Comparison of ENCODE assay signal across 17 cellular contexts in genomic region chr21:45049725-45050359, GRCh38. TPM values are rescaled to one million over a fixed set of nuclear protein-coding genes. Genes with fewer than 3 reads are reported as not detected.
DNase-seq lines count a peak whose midpoint lies in the region; ATAC-seq, FAIRE-seq and TF ChIP-seq lines count a peak whose summit lies in the region.
"Had no signal": no experiment of that assay in that cellular context is flagged by ENCODE, and none has a peak within 500 bp of the region (broad histone marks: within the 10 kb centered on the region; RNA-seq: fewer than 3 reads in every experiment).

No MANE protein-coding gene starts in this region.

- peaks cover 24% of the 10 kb centered on the region for H3K9me1 ChIP-seq in IMR-90 (ENCODE audit: insufficient read depth, low read length)

- peak overlapping the region; percentile 71 for H2AFZ ChIP-seq in IMR-90 (replicated peaks; ENCODE audit: low read length, poor library complexity)
- peak overlapping the region; percentile 12; the same call in 1 of the 2 replicates for H2AFZ ChIP-seq in H1 (ENCODE audit: low read length)

- H3K18ac ChIP-seq in IMR-90 (ENCODE audit: low read depth, low read length) (peak overlapping the region; percentile 96), H1 (ENCODE audit: extremely low read depth, low read length) (peak overlapping the region; percentile 34; the same call in 1 of the 2 replicates)

- peak overlapping the region; percentile 94 for H2AK9ac ChIP-seq in IMR-90 (replicated peaks; ENCODE audit: low read depth, low read length, poor library complexity)

- TF ChIP-seq EP300 in H1 (IDR thresholded peaks at IDR 0.05; ENCODE audit: borderline replicate concordance in 1 of 2, low read depth in 2 of 2, low read length in 2 of 2): no peak

- H3K4me1 ChIP-seq in IMR-90 (ENCODE audit: control insufficient read depth, insufficient read depth, low read length) (peaks cover 36% of the 10 kb centered on the region), H1 (replicated peaks in 1 of 4; ENCODE audit: control insufficient read depth in 3 of 4, insufficient read depth in 4 of 4, low read length in 3 of 4) (peaks cover 5 to 15% (median 12%) of the 10 kb centered on the region in 4 experiments), thyroid gland (peaks cover 0 to 10% of the 10 kb centered on the region in 2 donors)

- intact Hi-C loops in IMR-90 (cut with micrococcal nuclease): no loop called here
- intact Hi-C loops in thyroid gland (cut with DNase I): no loop called here

- peak overlapping the region; percentile 99 for H2BK20ac ChIP-seq in IMR-90 (ENCODE audit: low read depth, low read length)
- H2BK20ac ChIP-seq in H1 (ENCODE audit: low read length): no peak overlapping the region

- H3K27ac ChIP-seq in IMR-90 (ENCODE audit: insufficient read depth, low read length): peak overlapping the region; percentile 98
- H3K27ac ChIP-seq in H1 (ENCODE audit: low read depth, low read length): no peak overlapping the region
- no peak overlapping the region for H3K27ac ChIP-seq in thyroid gland
- H3K27ac ChIP-seq: BLaER1, dorsolateral prefrontal cortex, SK-N-MC had no signal

- H3K79me1 ChIP-seq in IMR-90 (ENCODE audit: low read depth in 1 of 2, low read length in 2 of 2) (peaks cover 12 to 23% of the 10 kb centered on the region in 2 experiments; a peak in 3 of 4 replicates), H1 (ENCODE audit: low read depth, low read length) (no peaks in the 10 kb centered on the region)

- WGBS in IMR-90 (ENCODE audit: extremely low coverage in 2 of 2, insufficient read length in 1 of 2), 2 experiments: 58% methylated on average over 7 of the region's 14 CpGs; no CpG with 5 or more reads in 1 of the 2 experiments
- WGBS in H1 (ENCODE audit: extremely low coverage in 1 of 2, insufficient coverage in 1 of 2, insufficient read length in 1 of 2, insufficient replicate concordance in 2 of 2, low coverage in 1 of 2, low lambda C conversion rate in 2 of 2, missing lambda C conversion rate in 1 of 2), 2 experiments: 85% methylated on average over 14 of the region's 14 CpGs; no CpG with 5 or more reads in 1 of the 2 experiments
- 46 to 48% methylated on average over 14 of the region's 14 CpGs for WGBS in thyroid gland, 2 donors

- ATAC-seq in IMR-90 (ENCODE audit: low read depth): no peak
- no peak for ATAC-seq in HG02798 (IDR thresholded peaks at IDR 0.05; ENCODE audit: poor library complexity, unreplicated experiment)
- ATAC-seq in HG02852 (IDR thresholded peaks at IDR 0.05; ENCODE audit: unreplicated experiment): no peak
- ATAC-seq: activated CD8-positive, alpha-beta T cell treated with anti-CD3 and anti-CD28 coated beads for 36 hours had no signal

- H3K23me2 ChIP-seq in H1 (ENCODE audit: low read depth, low read length): no peaks in the 10 kb centered on the region

- peak overlapping the region; percentile 93 for H3K14ac ChIP-seq in IMR-90 (replicated peaks; ENCODE audit: low read depth, low read length)
- no peak overlapping the region for H3K14ac ChIP-seq in H1 (ENCODE audit: insufficient read length)

- H3K9ac ChIP-seq in IMR-90 (ENCODE audit: low read depth, low read length): peak overlapping the region; percentile 68
- H3K9ac ChIP-seq in H1 (replicated peaks in 1 of 4; ENCODE audit: extremely low read depth in 1 of 4, low read depth in 3 of 4, low read length in 3 of 4): no peak overlapping the region
- H3K9ac ChIP-seq: BLaER1 had no signal

- no peaks in the 10 kb centered on the region for H3K36me3 ChIP-seq in IMR-90 (ENCODE audit: control insufficient read depth, insufficient read depth, low read length)
- H3K36me3 ChIP-seq in H1 (ENCODE audit: control insufficient read depth in 2 of 4, insufficient read depth in 4 of 4, low read length in 3 of 4): no peaks in the 10 kb centered on the region
- no peaks in the 10 kb centered on the region for H3K36me3 ChIP-seq in thyroid gland
- H3K36me3 ChIP-seq: BLaER1 had no signal

- TF ChIP-seq RAD21 in IMR-90 (IDR thresholded peaks at IDR 0.05; ENCODE audit: low read length) (no peak), H1 (IDR thresholded peaks at IDR 0.05 in 1 of 2, conservative IDR thresholded peaks at IDR 0.05 in 1 of 2; ENCODE audit: low read depth in 2 of 2, low read length in 2 of 2) (no peak)

- H4K91ac ChIP-seq in IMR-90 (ENCODE audit: insufficient read depth, low read depth, low read length) (peak overlapping the region; percentile 99), H1 (replicated peaks; ENCODE audit: insufficient read length, low read length) (no peak overlapping the region)

- H3K4me2 ChIP-seq in IMR-90 (ENCODE audit: low read depth, low read length): peak overlapping the region; percentile 35; the same call in 1 of the 2 replicates
- no peak overlapping the region for H3K4me2 ChIP-seq in H1 (ENCODE audit: insufficient read depth in 1 of 2, low read depth in 2 of 2, low read length in 2 of 2)
- H3K4me2 ChIP-seq: BLaER1 had no signal

- H2BK15ac ChIP-seq in IMR-90 (ENCODE audit: low read depth, low read length) (peak overlapping the region; percentile 92), H1 (ENCODE audit: low read length) (peak overlapping the region; percentile 18; the same call in 1 of the 2 replicates)

- POLR2A ChIA-PET in IMR-90 (lab: Charles Lee; ENCODE audit: unreplicated experiment) (no interaction called here), H1 (lab: Charles Lee; ENCODE audit: partially characterized antibody) (interaction anchor here (1.5 kb wide), 1 partner anchor 17 kb away, joined by 3 read pairs; no protein-coding TSS in a partner anchor)

- peak; percentile 47 for DNase-seq in IMR-90
- peak in 1 of 2 experiments; percentile 45 for DNase-seq in H1 (ENCODE audit: low read depth in 1 of 2, low spot score in 2 of 2)
- DNase-seq in myocyte (ENCODE audit: low read depth): peak; percentile 67
- peak; percentile 69 to 74 for DNase-seq in thyroid gland
- no peak for DNase-seq in KBM-7
- no peak for DNase-seq in RKO (ENCODE audit: low spot score)
- DNase-seq: activated CD8-positive, alpha-beta T cell treated with anti-CD3 and anti-CD28 coated beads for 36 hours; H9; KG1; NCI-H1417 treated with DMSO at 0.1 percent for 48 hours; NCI-H226; right cardiac atrium had no signal

- H3K23ac ChIP-seq in IMR-90 (ENCODE audit: low read depth, low read length) (peak overlapping the region; percentile 83), H1 (ENCODE audit: insufficient read length) (no peak overlapping the region)

- H2BK5ac ChIP-seq in IMR-90 (ENCODE audit: low read depth, low read length, poor library complexity, severe bottlenecking) (peak overlapping the region; percentile 97), H1 (ENCODE audit: low read depth, low read length) (no peak overlapping the region)

- no peaks in the 10 kb centered on the region for H3K27me3 ChIP-seq in IMR-90 (ENCODE audit: control insufficient read depth, insufficient read depth, low read length)
- peaks cover 0 to 3% (median under 1%) of the 10 kb centered on the region in 4 experiments; a peak in 1 of 7 replicates for H3K27me3 ChIP-seq in H1 (replicated peaks in 1 of 4; ENCODE audit: control insufficient read depth in 3 of 4, extremely low read depth in 1 of 4, insufficient read depth in 3 of 4, low read length in 3 of 4)
- no peaks in the 10 kb centered on the region for H3K27me3 ChIP-seq in thyroid gland
- H3K27me3 ChIP-seq: BLaER1 had no signal

- peaks cover 4% of the 10 kb centered on the region for H3K9me3 ChIP-seq in IMR-90 (ENCODE audit: control insufficient read depth, insufficient read depth, low read length)
- H3K9me3 ChIP-seq in H1 (ENCODE audit: insufficient read depth in 2 of 2, low read depth in 1 of 2, low read length in 1 of 2): peaks cover 0 to 11% of the 10 kb centered on the region in 2 experiments; a peak in 2 of 4 replicates
- no peaks in the 10 kb centered on the region for H3K9me3 ChIP-seq in thyroid gland

- H3K79me2 ChIP-seq in H1 (ENCODE audit: control insufficient read depth in 1 of 2, insufficient read depth in 2 of 2, low read length in 2 of 2): no peaks in the 10 kb centered on the region

- TF ChIP-seq CTCF in IMR-90 (conservative IDR thresholded peaks at IDR 0.05; ENCODE audit: low read depth, low read length): no peak
- TF ChIP-seq CTCF in H1 (IDR thresholded peaks at IDR 0.05; ENCODE audit: control extremely low read depth in 1 of 3, insufficient read depth in 1 of 3, low read depth in 1 of 3, low read length in 3 of 3): no peak
- no peak for TF ChIP-seq CTCF in thyroid gland (IDR thresholded peaks at IDR 0.05)

- H2BK120ac ChIP-seq in IMR-90 (ENCODE audit: low read depth, low read length) (peak overlapping the region; percentile 95), H1 (replicated peaks; ENCODE audit: low read depth, low read length) (no peak overlapping the region)

- TF ChIP-seq POLR2A in IMR-90 (IDR thresholded peaks at IDR 0.05; ENCODE audit: low read depth, low read length): no peak; the same call in 1 of the 2 replicates
- no peak for TF ChIP-seq POLR2A in H1 (IDR thresholded peaks at IDR 0.05; ENCODE audit: control extremely low read depth in 1 of 2, low read depth in 2 of 2, low read length in 2 of 2)
- TF ChIP-seq POLR2A in thyroid gland (IDR thresholded peaks at IDR 0.05): no peak

- no peak overlapping the region for H3K4me3 ChIP-seq in IMR-90 (ENCODE audit: insufficient read depth, low read depth, low read length)
- no peak overlapping the region for H3K4me3 ChIP-seq in H1 (ENCODE audit: extremely low read depth in 1 of 4, insufficient read depth in 2 of 4, low read depth in 3 of 4, low read length in 4 of 4)
- no peak overlapping the region for H3K4me3 ChIP-seq in thyroid gland (replicated peaks in 1 of 3)
- H3K4me3 ChIP-seq: BLaER1, dorsolateral prefrontal cortex, SK-N-MC had no signal

- no peak overlapping the region for H2BK12ac ChIP-seq in H1 (ENCODE audit: low read depth, low read length)

- H3K56ac ChIP-seq in IMR-90 (ENCODE audit: extremely low read depth, insufficient read depth, low read length) (peak overlapping the region; percentile 99), H1 (replicated peaks; ENCODE audit: insufficient read length, low read depth, low read length) (no peak overlapping the region)

- H4K5ac ChIP-seq in IMR-90 (ENCODE audit: low read depth, low read length) (peak overlapping the region; percentile 89), H1 (ENCODE audit: insufficient read length, low read depth, low read length) (no peak overlapping the region)

- in situ Hi-C loops in IMR-90 (cut with MboI; ENCODE audit: low sequenced_read_pairs): no loop called here
- in situ Hi-C loops in KBM-7 (cut with MboI; ENCODE audit: low pct_unique_long_range_greater_than_20kb, low sequenced_read_pairs): no loop called here

- H4K8ac ChIP-seq in IMR-90 (ENCODE audit: low read depth in 2 of 2, low read length in 2 of 2): peak overlapping the region; percentile 95 to 99
- H4K8ac ChIP-seq in H1 (ENCODE audit: extremely low read depth, insufficient read depth, low read length): no peak overlapping the region

- H4K20me1 ChIP-seq in IMR-90 (ENCODE audit: insufficient read depth, low read length) (no peaks in the 10 kb centered on the region), H1 (replicated peaks in 1 of 2; ENCODE audit: control insufficient read depth in 1 of 2, insufficient read depth in 2 of 2, low read length in 2 of 2) (no peaks in the 10 kb centered on the region)
- H4K20me1 ChIP-seq: BLaER1 had no signal

- FAIRE-seq in H1 (lab: Jason Lieb, UNC): no peak

- H3K4ac ChIP-seq in IMR-90 (ENCODE audit: low read depth, low read length) (peak overlapping the region; percentile 95), H1 (replicated peaks; ENCODE audit: insufficient read length, low read depth, low read length) (no peak overlapping the region)

- H2AK5ac ChIP-seq in IMR-90 (ENCODE audit: low read depth, low read length) (peak overlapping the region; percentile 97), H1 (ENCODE audit: low read depth, low read length) (no peak overlapping the region)

- dilution Hi-C loops in IMR-90 (cut with HindIII; ENCODE audit: low sequenced_read_pairs, unreplicated experiment): no loop called here

- no TSS peak for BruUV-seq in IMR-90 (replicated peaks; lab: Mats Ljungman, UMichigan)

- CTCF ChIA-PET in IMR-90 (lab: Yijun Ruan, JAX): no interaction called here
- CTCF ChIA-PET in H1 (lab: Charles Lee; ENCODE audit: partially characterized antibody): interaction anchor here (0.6 to 2.4 kb wide), 6 partner anchors 15 to 101 kb away, joined by 3 to 5 read pairs (median 3); no protein-coding TSS in a partner anchor

RNA-seq across cellular contexts. Expression of gene ADARB1, which starts 24.5 kb away (rescaled TPM):
- total RNA-seq in IMR-90 (2012; rRNA removed): 39.7 and 39.8 TPM in 2 replicates
- 45.5 and 47.3 TPM in 2 replicates for polyA plus RNA-seq in IMR-90 (2012; rRNA removed)
- polyA plus RNA-seq in IMR-90 (2012; cell fraction: cytosol; rRNA removed): 18.2 and 29.3 TPM in 2 replicates
- polyA plus RNA-seq in IMR-90 (2012; cell fraction: nucleus; rRNA removed; ENCODE audit: low replicate concordance): 152 and 210 TPM in 2 replicates
- total RNA-seq in H1 (2021; fragmentation: NEBNext Ultra II Directional; extraction: Animal tissue kit (Norgen Biotek cat#: 25700)): 11.1 and 14.9 TPM in 2 replicates
- 4.6 and 4.7 TPM in 2 replicates for polyA plus RNA-seq in H1 (2011; rRNA removed)
- 6.0 TPM for polyA plus RNA-seq in H1 (2011; cell fraction: cytosol; rRNA removed)
- 12.2 TPM for polyA plus RNA-seq in H1 (2011; cell fraction: nucleus; rRNA removed)
- 6.4 to 8.1 TPM (median 7.4 TPM) in 4 replicates for polyA plus RNA-seq in H1 (2012, experiment 1 of 2)
- 2.9 TPM for polyA plus RNA-seq in H1 (2012, experiment 2 of 2)
- 4.8 TPM for polyA plus RNA-seq in H1 (2013, experiment 1 of 2)
- 4.6 TPM for polyA plus RNA-seq in H1 (2013, experiment 2 of 2)
- 10.8 and 12.8 TPM in 2 replicates for polyA minus RNA-seq in H1 (2011; rRNA and poly(A)+ RNA removed)
- 9.3 TPM for polyA minus RNA-seq in H1 (2011; cell fraction: cytosol; rRNA and poly(A)+ RNA removed)
- 15.1 TPM for polyA minus RNA-seq in H1 (2011; cell fraction: nucleus; rRNA and poly(A)+ RNA removed)
- 13.8 and 15.9 TPM in 2 replicates for total RNA-seq in myocyte
- 41.1 TPM for polyA plus RNA-seq in myocyte (2012)
- total RNA-seq in thyroid gland: 10 to 100 TPM in 2 of 4 donors, 1 to 10 TPM in 2; 5.0 to 20.2 (median 10.1) TPM

Comparison
In these comparisons a context has a peak if more than half of its experiments do, and no peak if none do; other contexts are left out.
1. DNase-seq: peak in IMR-90 (single experiment), myocyte (single experiment) and thyroid gland (2 of 2); none in KBM-7 (single experiment) and RKO (single experiment).